ENCODE assay signal across 8 cellular contexts in the genomic region with DNA sequence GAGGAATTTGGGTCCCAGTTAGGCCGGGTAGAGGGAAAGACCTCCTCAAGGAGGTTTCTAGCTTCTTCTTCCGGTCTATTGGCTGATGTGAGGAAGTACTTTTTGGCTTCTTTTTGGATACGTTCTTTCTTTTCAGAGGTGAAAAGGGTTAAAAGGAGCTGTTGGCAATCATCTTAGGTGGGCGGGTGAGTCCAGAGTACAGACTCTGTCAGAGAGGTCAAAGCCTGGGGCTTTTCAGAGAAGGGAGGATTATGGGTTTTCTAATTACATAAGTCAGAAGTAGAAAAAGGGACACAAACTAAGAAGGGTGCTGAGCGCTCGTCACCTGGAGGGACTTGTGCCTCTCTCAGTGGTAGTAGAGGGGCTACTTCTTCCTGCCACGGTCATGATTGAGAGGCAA.
A peak's percentile ranks its signal among the peaks of the same experiment; 100 is the strongest.
DNase-seq lines count a peak whose midpoint lies in the region; TF ChIP-seq lines count a peak whose summit lies in the region.
"Not testable (repeated sequence)": the region's sequence is repeated elsewhere in the genome, so short reads cannot be mapped to it uniquely, and the experiment has no call there.

No MANE protein-coding gene starts in this region.

- not testable (repeated sequence) for H3K36me3 ChIP-seq in Caco-2 (ENCODE audit: control insufficient read depth, insufficient read depth, low read length); duodenal mucosa (ENCODE audit: control insufficient read depth in 1 of 2, insufficient read depth in 2 of 2, low read length in 2 of 2); liver (ENCODE audit: control insufficient read depth in 4 of 4, insufficient read depth in 3 of 4, low read depth in 1 of 4, low read length in 3 of 4); transverse colon

- POLR2A ChIA-PET in Caco-2 (lab: Charles Lee); activated CD4-positive, alpha-beta memory T cell treated with anti-CD3 and anti-CD28 coated beads, Interleukin-2, amount 10 ng/mL, durations not matched to agents 7 days and 5 days (lab: Charles Lee): not testable (repeated sequence)

- not testable (repeated sequence) for TF ChIP-seq POLR2A in transverse colon (IDR thresholded peaks at IDR 0.05)

- H3K27ac Mint-ChIP-seq in Caco-2 (ENCODE audit: unreplicated experiment) (peak overlapping the region; percentile 84), nephron (peak overlapping the region; percentile 88 to 96 (median 89))
- not testable (repeated sequence) for H3K27ac Mint-ChIP-seq in T-helper 1 cell treated with Interleukin-12 subunit alpha and Interleukin-12 subunit beta and Interleukin-4 antibody, amounts not matched to agents 30 μg/mL and 1 μg/mL, for 36 hours; activated naive CD4-positive, alpha-beta T cell treated with anti-CD3 and anti-CD28 coated beads for 36 hours
- H3K27ac Mint-ChIP-seq in activated CD4-positive, alpha-beta memory T cell treated with anti-CD3 and anti-CD28 coated beads, Interleukin-2, amount 10 ng/mL, durations not matched to agents 7 days and 5 days = peak overlapping the region; percentile 53

- H3K27ac ChIP-seq in duodenal mucosa (ENCODE audit: low read depth, low read length) (peak overlapping the region; percentile 56), liver (ENCODE audit: low read depth in 1 of 2, low read length in 2 of 2) (peak overlapping the region; percentile 52 to 69), transverse colon (peak overlapping the region in 3 of 4 donors; percentile 76 to 82 (median 77))

- H3K27me3 ChIP-seq in Caco-2 (replicated peaks; ENCODE audit: control insufficient read depth, insufficient read depth, low read length); duodenal mucosa (ENCODE audit: control insufficient read depth in 1 of 2, insufficient read depth in 2 of 2, low read length in 2 of 2); liver (ENCODE audit: control insufficient read depth in 4 of 4, insufficient read depth in 4 of 4, low read length in 3 of 4); transverse colon: not testable (repeated sequence)

- intact Hi-C loops in Caco-2 (cut with micrococcal nuclease; ENCODE audit: unreplicated experiment); activated naive CD4-positive, alpha-beta T cell treated with anti-CD3 and anti-CD28 coated beads for 36 hours (cut with micrococcal nuclease); transverse colon (cut with DNase I; ENCODE audit: low total_unique reads): not testable (repeated sequence)

- H3K4me3 Mint-ChIP-seq in Caco-2 (ENCODE audit: unreplicated experiment) (peak overlapping the region; percentile 72), nephron (peak overlapping the region; percentile 62 to 81 (median 78))
- peak overlapping the region; percentile 25 for H3K4me3 Mint-ChIP-seq in T-helper 1 cell treated with Interleukin-12 subunit alpha and Interleukin-12 subunit beta and Interleukin-4 antibody, amounts not matched to agents 30 μg/mL and 1 μg/mL, for 36 hours
- peak overlapping the region; percentile 31 for H3K4me3 Mint-ChIP-seq in activated CD4-positive, alpha-beta memory T cell treated with anti-CD3 and anti-CD28 coated beads, Interleukin-2, amount 10 ng/mL, durations not matched to agents 7 days and 5 days
- peak overlapping the region; percentile 30 for H3K4me3 Mint-ChIP-seq in activated naive CD4-positive, alpha-beta T cell treated with anti-CD3 and anti-CD28 coated beads for 36 hours

- H3K4me1 Mint-ChIP-seq in Caco-2 (ENCODE audit: low read depth, unreplicated experiment) (peaks cover 53% of the 10 kb centered on the region), nephron (peaks cover 63% of the 10 kb centered on the region)
- peaks cover 18% of the 10 kb centered on the region for H3K4me1 Mint-ChIP-seq in T-helper 1 cell treated with Interleukin-12 subunit alpha and Interleukin-12 subunit beta and Interleukin-4 antibody, amounts not matched to agents 30 μg/mL and 1 μg/mL, for 36 hours (ENCODE audit: low read depth)
- peaks cover 29% of the 10 kb centered on the region for H3K4me1 Mint-ChIP-seq in activated CD4-positive, alpha-beta memory T cell treated with anti-CD3 and anti-CD28 coated beads, Interleukin-2, amount 10 ng/mL, durations not matched to agents 7 days and 5 days
- H3K4me1 Mint-ChIP-seq in activated naive CD4-positive, alpha-beta T cell treated with anti-CD3 and anti-CD28 coated beads for 36 hours (ENCODE audit: low read depth) = peaks cover 24% of the 10 kb centered on the region

- H3K36me3 Mint-ChIP-seq in Caco-2 (ENCODE audit: insufficient read depth, unreplicated experiment); T-helper 1 cell treated with Interleukin-12 subunit alpha and Interleukin-12 subunit beta and Interleukin-4 antibody, amounts not matched to agents 30 μg/mL and 1 μg/mL, for 36 hours (ENCODE audit: low read depth); activated CD4-positive, alpha-beta memory T cell treated with anti-CD3 and anti-CD28 coated beads, Interleukin-2, amount 10 ng/mL, durations not matched to agents 7 days and 5 days (ENCODE audit: low read depth); activated naive CD4-positive, alpha-beta T cell treated with anti-CD3 and anti-CD28 coated beads for 36 hours (ENCODE audit: low read depth); nephron (ENCODE audit: low read depth): not testable (repeated sequence)

- peaks cover 12% of the 10 kb centered on the region for H3K4me1 ChIP-seq in Caco-2
- not testable (repeated sequence) for H3K4me1 ChIP-seq in duodenal mucosa (ENCODE audit: control insufficient read depth in 1 of 2, insufficient read depth in 2 of 2, low read length in 2 of 2)
- peaks cover 4 to 14% (median 10%) of the 10 kb centered on the region in 4 donors for H3K4me1 ChIP-seq in liver (ENCODE audit: control insufficient read depth in 4 of 4, insufficient read depth in 4 of 4, low read length in 3 of 4)
- peaks cover 0 to 28% (median 3%) of the 10 kb centered on the region in 4 donors for H3K4me1 ChIP-seq in transverse colon

- not testable (repeated sequence) for BruUV-seq in Caco-2 (replicated peaks; lab: Mats Ljungman, UMichigan)

- WGBS in liver = 17% methylated on average over 7 of the region's 7 CpGs
- 20 to 45% methylated on average over 2 to 7 of the region's 7 CpGs for WGBS in transverse colon (ENCODE audit: low coverage in 1 of 2), 2 donors

- H3K9me3 Mint-ChIP-seq in Caco-2 (ENCODE audit: unreplicated experiment); T-helper 1 cell treated with Interleukin-12 subunit alpha and Interleukin-12 subunit beta and Interleukin-4 antibody, amounts not matched to agents 30 μg/mL and 1 μg/mL, for 36 hours; activated CD4-positive, alpha-beta memory T cell treated with anti-CD3 and anti-CD28 coated beads, Interleukin-2, amount 10 ng/mL, durations not matched to agents 7 days and 5 days; activated naive CD4-positive, alpha-beta T cell treated with anti-CD3 and anti-CD28 coated beads for 36 hours; nephron: not testable (repeated sequence)

- H3K9ac ChIP-seq in duodenal mucosa (ENCODE audit: low read depth in 1 of 2, low read length in 2 of 2) = peak overlapping the region; percentile 26 to 43
- not testable (repeated sequence) for H3K9ac ChIP-seq in liver (ENCODE audit: low read depth in 1 of 2, low read length in 2 of 2)

- not testable (repeated sequence) for H3K27me3 Mint-ChIP-seq in Caco-2 (ENCODE audit: insufficient read depth, unreplicated experiment); T-helper 1 cell treated with Interleukin-12 subunit alpha and Interleukin-12 subunit beta and Interleukin-4 antibody, amounts not matched to agents 30 μg/mL and 1 μg/mL, for 36 hours (ENCODE audit: low read depth); activated CD4-positive, alpha-beta memory T cell treated with anti-CD3 and anti-CD28 coated beads, Interleukin-2, amount 10 ng/mL, durations not matched to agents 7 days and 5 days; activated naive CD4-positive, alpha-beta T cell treated with anti-CD3 and anti-CD28 coated beads for 36 hours (ENCODE audit: low read depth); nephron (ENCODE audit: low read depth)

- CTCF ChIA-PET in Caco-2 (lab: Charles Lee); activated CD4-positive, alpha-beta memory T cell treated with anti-CD3 and anti-CD28 coated beads, Interleukin-2, amount 10 ng/mL, durations not matched to agents 7 days and 5 days (lab: Charles Lee); activated naive CD4-positive, alpha-beta T cell treated with anti-CD3 and anti-CD28 coated beads for 36 hours (lab: Charles Lee): not testable (repeated sequence)

- not testable (repeated sequence) for H3K9me3 ChIP-seq in Caco-2; duodenal mucosa (ENCODE audit: control insufficient read depth in 1 of 2, low read length in 2 of 2); liver (ENCODE audit: control insufficient read depth in 4 of 4, low read length in 3 of 4); transverse colon

- not testable (repeated sequence) for TF ChIP-seq CTCF in Caco-2 (IDR thresholded peaks at IDR 0.05; ENCODE audit: insufficient read depth in 1 of 2, low read depth in 1 of 2, low read length in 1 of 2, severe bottlenecking in 1 of 2, unreplicated experiment in 1 of 2); liver (IDR thresholded peaks at IDR 0.05; ENCODE audit: low read depth, low read length, missing input control); nephron (IDR thresholded peaks at IDR 0.05; ENCODE audit: unreplicated experiment in 3 of 3); transverse colon (IDR thresholded peaks at IDR 0.05)

- peak; percentile 62 to 65 for DNase-seq in Caco-2
- not testable (repeated sequence) for DNase-seq in activated CD4-positive, alpha-beta memory T cell treated with anti-CD3 and anti-CD28 coated beads, Interleukin-2, amount 10 ng/mL, durations not matched to agents 7 days and 5 days; activated naive CD4-positive, alpha-beta T cell treated with anti-CD3 and anti-CD28 coated beads for 36 hours; transverse colon

- in situ Hi-C loops in transverse colon (cut with MboI; ENCODE audit: low pct_ligation_motif_present in 1 of 4, low pct_unique_long_range_greater_than_20kb in 1 of 4, low sequenced_read_pairs in 3 of 4) = not testable (repeated sequence)

- TF ChIP-seq RAD21 in liver (IDR thresholded peaks at IDR 0.05) = not testable (repeated sequence)

- not testable (repeated sequence) for TF ChIP-seq EP300 in transverse colon (IDR thresholded peaks at IDR 0.05; ENCODE audit: low read depth)

- H3K4me3 ChIP-seq in Caco-2 (ENCODE audit: low read depth, low read length) = peak overlapping the region; percentile 43
- H3K4me3 ChIP-seq in duodenal mucosa (ENCODE audit: low read depth in 1 of 2, low read length in 2 of 2) = peak overlapping the region; percentile 13 to 61
- peak overlapping the region in 2 of 3 donors; percentile 48 to 85 for H3K4me3 ChIP-seq in liver (ENCODE audit: low read depth in 1 of 3, low read length in 3 of 3)
- H3K4me3 ChIP-seq in transverse colon = peak overlapping the region in 1 of 4 donors; percentile 39

Comparison
In these comparisons a context has a peak if more than half of its experiments do, and no peak if none do; other contexts are left out.
1. H3K4me3 Mint-ChIP-seq: peak in every context shown above with its lines; median percentile 78 in nephron; 72 in Caco-2; 31 in activated CD4-positive, alpha-beta memory T cell treated with anti-CD3 and anti-CD28 coated beads, Interleukin-2, amount 10 ng/mL, durations not matched to agents 7 days and 5 days; 30 in activated naive CD4-positive, alpha-beta T cell treated with anti-CD3 and anti-CD28 coated beads for 36 hours; 25 in T-helper 1 cell treated with Interleukin-12 subunit alpha and Interleukin-12 subunit beta and Interleukin-4 antibody, amounts not matched to agents 30 μg/mL and 1 μg/mL, for 36 hours.